ENCODE assay signal across 8 cellular contexts in the genomic region with DNA sequence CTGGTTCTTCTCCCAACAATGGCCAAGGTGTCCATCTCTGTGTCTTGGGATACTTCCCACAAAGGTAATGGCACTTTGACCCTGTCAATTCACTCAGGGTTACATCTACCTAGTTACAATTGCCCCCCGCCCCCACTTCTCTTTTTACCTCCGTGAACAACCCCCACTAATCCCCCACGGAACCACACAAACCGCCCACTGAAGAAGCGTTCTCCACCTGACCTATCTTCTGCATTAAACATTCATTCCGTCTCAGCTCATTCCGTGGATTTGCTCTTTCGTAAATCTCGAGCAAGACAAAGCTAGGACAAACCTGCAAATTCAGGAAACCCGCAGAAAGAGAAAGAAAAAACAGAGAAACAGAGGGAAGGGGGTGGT. TPM values are rescaled to one million over a fixed set of nuclear protein-coding genes. Genes with fewer than 3 reads are reported as not detected.
DNase-seq lines count a peak whose midpoint lies in the region; ATAC-seq and TF ChIP-seq lines count a peak whose summit lies in the region.

No MANE protein-coding gene starts in this region.

- intact Hi-C loops in PC-9 (cut with micrococcal nuclease; ENCODE audit: unreplicated experiment), result loop anchor here (1.0 to 10.0 kb wide), 4 partner anchors 15 to 468 kb away; a partner anchor contains a TSS

- H3K79me2 ChIP-seq in GM23248 (ENCODE audit: insufficient read depth) (peaks cover 65% of the 10 kb centered on the region), PC-9 (ENCODE audit: low read depth) (peaks cover 70% of the 10 kb centered on the region), fibroblast of lung (ENCODE audit: control insufficient read depth, insufficient read depth, low read length) (peaks cover 59% of the 10 kb centered on the region)

- H2AFZ ChIP-seq in GM23248, result peak overlapping the region; percentile 85
- peak overlapping the region; percentile 90 for H2AFZ ChIP-seq in PC-9
- H2AFZ ChIP-seq in fibroblast of lung (ENCODE audit: low read length), result peak overlapping the region; percentile 67

- peaks cover 43% of the 10 kb centered on the region for H3K4me1 ChIP-seq in GM23248 (ENCODE audit: insufficient read depth)
- peaks cover 54% of the 10 kb centered on the region for H3K4me1 ChIP-seq in PC-9 (replicated peaks; ENCODE audit: insufficient read depth)
- H3K4me1 ChIP-seq in fibroblast of lung (ENCODE audit: control insufficient read depth, extremely low read depth, insufficient read depth, low read length), result no peaks in the 10 kb centered on the region
- peaks cover 25% of the 10 kb centered on the region for H3K4me1 ChIP-seq in skeletal muscle satellite cell (ENCODE audit: control insufficient read depth, insufficient read depth, low read length)

- H3K9me2 ChIP-seq in GM23248 (ENCODE audit: insufficient read depth) (no peaks in the 10 kb centered on the region), PC-9 (ENCODE audit: insufficient read depth) (no peaks in the 10 kb centered on the region)

- H3F3A ChIP-seq in GM23248 (ENCODE audit: insufficient read depth) (no peaks in the 10 kb centered on the region), PC-9 (ENCODE audit: insufficient read depth, low read depth) (peaks cover 12% of the 10 kb centered on the region)

- peak overlapping the region; percentile 91 for H3K9ac ChIP-seq in GM23248
- peak overlapping the region; percentile 95 for H3K9ac ChIP-seq in fibroblast of lung (ENCODE audit: insufficient read depth, low read length)
- peak overlapping the region; percentile 96 for H3K9ac ChIP-seq in skeletal muscle satellite cell (ENCODE audit: low read depth, low read length)

- peak overlapping the region; percentile 59 for H3K27ac ChIP-seq in GM23248
- H3K27ac ChIP-seq in PC-9, result peak overlapping the region; percentile 85
- peak overlapping the region; percentile 92 for H3K27ac ChIP-seq in fibroblast of lung (ENCODE audit: insufficient read depth, low read length)

- H3K27me3 ChIP-seq in GM23248 (replicated peaks; ENCODE audit: insufficient read depth) (no peaks in the 10 kb centered on the region), PC-9 (ENCODE audit: insufficient read depth, low read depth) (no peaks in the 10 kb centered on the region), fibroblast of lung (ENCODE audit: control insufficient read depth, insufficient read depth, low read length) (no peaks in the 10 kb centered on the region), skeletal muscle satellite cell (ENCODE audit: control insufficient read depth, insufficient read depth, low read length) (no peaks in the 10 kb centered on the region)

- no peaks in the 10 kb centered on the region for H3K9me3 ChIP-seq in GM23248 (ENCODE audit: low read depth)
- no peaks in the 10 kb centered on the region for H3K9me3 ChIP-seq in PC-9 (ENCODE audit: insufficient read depth, low read depth)
- H3K9me3 ChIP-seq in fibroblast of lung (ENCODE audit: control insufficient read depth, insufficient read depth, low read depth, low read length), result no peaks in the 10 kb centered on the region
- H3K9me3 ChIP-seq in skeletal muscle satellite cell (replicated peaks; ENCODE audit: low read length), result no peaks in the 10 kb centered on the region

- H4K20me1 ChIP-seq in GM23248 (ENCODE audit: insufficient read depth), result 0 out of 2 replicates have a peak, but pooled peaks cover 8% of the 10 kb centered on the region
- H4K20me1 ChIP-seq in PC-9 (ENCODE audit: insufficient read depth), result peaks cover 5% of the 10 kb centered on the region; the same call in 1 of the 2 replicates
- H4K20me1 ChIP-seq in fibroblast of lung (ENCODE audit: control insufficient read depth, extremely low read depth, insufficient read depth, low read length), result no peaks in the 10 kb centered on the region

- no peak for ATAC-seq in GM18909 (IDR thresholded peaks at IDR 0.05; ENCODE audit: poor library complexity, unreplicated experiment)
- no peak for ATAC-seq in HG02610 (IDR thresholded peaks at IDR 0.05; ENCODE audit: unreplicated experiment)

- H3K36me3 ChIP-seq in GM23248 (ENCODE audit: low read depth) (no peaks in the 10 kb centered on the region), PC-9 (ENCODE audit: low read depth) (no peaks in the 10 kb centered on the region), fibroblast of lung (ENCODE audit: control insufficient read depth, insufficient read depth, low read length) (no peaks in the 10 kb centered on the region), skeletal muscle satellite cell (ENCODE audit: insufficient read depth, low read length) (no peaks in the 10 kb centered on the region)

- WGBS in GM23248 (ENCODE audit: low coverage in 1 of 2, low lambda C conversion rate in 2 of 2, missing lambda C conversion rate in 2 of 2), 2 experiments, result 1% methylated on average over 10 of the region's 10 CpGs

- TF ChIP-seq CTCF in PC-9 (conservative IDR thresholded peaks at IDR 0.05) (no peak), fibroblast of lung (conservative IDR thresholded peaks at IDR 0.05 in 1 of 2, IDR thresholded peaks at IDR 0.05 in 1 of 2; ENCODE audit: low read depth in 1 of 2, low read length in 2 of 2) (no peak)

- H3K4me3 ChIP-seq in GM23248, result peak overlapping the region; percentile 83
- H3K4me3 ChIP-seq in PC-9, result peak overlapping the region; percentile 95
- H3K4me3 ChIP-seq in fibroblast of lung (replicated peaks in 1 of 4; ENCODE audit: control extremely low read depth in 1 of 4, insufficient read depth in 1 of 4, low read depth in 3 of 4, low read length in 4 of 4), result peak overlapping the region; percentile 88 to 99 (median 94)
- H3K4me3 ChIP-seq in skeletal muscle satellite cell (ENCODE audit: low read length), result peak overlapping the region; percentile 96

- DNase-seq in GM23248 (no peak), PC-9 (no peak), fibroblast of lung (ENCODE audit: low read depth in 2 of 2) (no peak), NCI-H510A treated with DMSO at 0.1 percent for 48 hours (lab: John Stamatoyannopoulos, UW) (no peak), NCI-H1105 treated with DMSO at 0.1 percent for 48 hours (lab: John Stamatoyannopoulos, UW) (no peak)

- H3K4me2 ChIP-seq in GM23248 (ENCODE audit: unreplicated experiment) (peak overlapping the region; percentile 96), PC-9 (peak overlapping the region; percentile 91), fibroblast of lung (ENCODE audit: extremely low read depth, insufficient read depth, low read length) (peak overlapping the region; percentile 96), skeletal muscle satellite cell (ENCODE audit: low read length) (peak overlapping the region; percentile 92)

- POLR2A ChIA-PET in PC-9 (lab: Charles Lee; ENCODE audit: unreplicated experiment), result no interaction called here

- in situ Hi-C loops in GM23248 (cut with MboI), result no loop called here

- CTCF ChIA-PET in PC-9 (lab: Charles Lee), result no interaction called here

- no TSS peak for BruUV-seq in PC-9 (replicated peaks; lab: Mats Ljungman, UMichigan)

RNA-seq across cellular contexts. Expression of a gene that starts 0.7 kb away (rescaled TPM):
- 150 and 152 TPM in 2 replicates for total RNA-seq in GM23248 (2014; rRNA removed; shearing (Covaris generic))
- 118 and 125 TPM in 2 replicates for polyA plus RNA-seq in GM23248 (2016; fragmentation: Nextera tagmentation; extraction: Ambion mirVana)
- 78.2 and 122 TPM in 2 replicates for total RNA-seq in PC-9 (2021)
- total RNA-seq in fibroblast of lung, result 129 and 153 TPM in 2 replicates
- polyA plus RNA-seq in fibroblast of lung, result 70.9 and 111 TPM in 2 replicates
- 113 and 142 TPM in 2 replicates for polyA plus RNA-seq in fibroblast of lung (2012)
- 8.8 and 13.3 TPM in 2 replicates for polyA minus RNA-seq in fibroblast of lung (ENCODE audit: low replicate concordance)
- total RNA-seq in skeletal muscle satellite cell (2012; rRNA removed), result 108 and 116 TPM in 2 replicates

RNA-seq across cellular contexts. Expression of a gene that starts 40.3 kb away (rescaled TPM):
- 166 and 545 TPM in 2 replicates for total RNA-seq in GM23248 (2014; rRNA removed; shearing (Covaris generic))
- polyA plus RNA-seq in GM23248 (2016; fragmentation: Nextera tagmentation; extraction: Ambion mirVana), result 666 and 696 TPM in 2 replicates
- 484 and 524 TPM in 2 replicates for total RNA-seq in PC-9 (2021)
- 91.9 and 115 TPM in 2 replicates for total RNA-seq in fibroblast of lung
- 155 and 159 TPM in 2 replicates for polyA plus RNA-seq in fibroblast of lung
- polyA plus RNA-seq in fibroblast of lung (2012), result 557 and 570 TPM in 2 replicates
- polyA minus RNA-seq in fibroblast of lung (ENCODE audit: low replicate concordance), result 25.5 and 47.5 TPM in 2 replicates
- 241 and 274 TPM in 2 replicates for total RNA-seq in skeletal muscle satellite cell (2012; rRNA removed)
